ENCODE assay signal across 1 cellular context in genomic region chr10:48214701-48215100, GRCh38.
TF ChIP-seq lines count a peak whose summit lies in the region.

No MANE protein-coding gene starts in this region.

TF ChIP-seq in K562, 482 proteins besides CTCF, POLR2A, EP300 and RAD21:
- TF ChIP-seq ZC3H4 (CRISPR knock-in tag; IDR thresholded peaks at IDR 0.05; ENCODE audit: borderline replicate concordance) (no peak), UBTF (IDR thresholded peaks at IDR 0.05; ENCODE audit: borderline replicate concordance in 1 of 2, low read depth in 2 of 2, low read length in 2 of 2) (no peak), DLX4 (CRISPR knock-in tag; IDR thresholded peaks at IDR 0.05) (no peak), MCM2 (IDR thresholded peaks at IDR 0.05; ENCODE audit: low read depth) (no peak), GATAD2B (IDR thresholded peaks at IDR 0.05; ENCODE audit: borderline replicate concordance) (no peak), NFIC (IDR thresholded peaks at IDR 0.05) (peak; percentile 8; the same call in 1 of the 2 replicates), FOXK1 (CRISPR knock-in tag; IDR thresholded peaks at IDR 0.05; ENCODE audit: borderline replicate concordance) (no peak)
